In the genomic region with DNA sequence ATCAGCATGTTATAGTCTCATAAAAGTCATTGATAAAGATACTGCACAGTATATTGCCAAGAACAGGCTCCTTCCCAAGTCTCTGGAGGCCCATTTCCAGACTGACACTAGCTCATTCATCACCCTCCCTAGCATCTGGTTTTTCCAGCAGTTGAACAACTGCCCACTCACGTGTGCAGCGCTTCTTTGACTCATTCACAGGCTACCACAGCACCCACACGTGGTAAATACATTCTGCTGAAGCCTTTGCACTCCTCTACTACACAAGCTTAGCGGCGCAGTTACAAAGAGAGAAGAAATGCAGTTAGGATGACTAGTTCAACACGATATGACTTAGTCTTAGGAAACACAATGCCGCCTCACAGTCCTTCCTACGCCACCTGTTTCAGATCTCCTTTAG, we compare ENCODE assay signal across 9 cellular contexts.
DNase-seq lines count a peak whose midpoint lies in the region; ATAC-seq lines count a peak whose summit lies in the region.
"Had no signal": no experiment of that assay in that cellular context is flagged by ENCODE, and none has a peak within 500 bp of the region (broad histone marks: within the 10 kb centered on the region; RNA-seq: fewer than 3 reads in every experiment).

No MANE protein-coding gene starts in this region.

- POLR2A ChIA-PET in activated CD4-positive, alpha-beta T cell treated with anti-CD3 and anti-CD28 coated beads, Interleukin-2, amount 10 ng/mL, durations not matched to agents 7 days and 5 days (lab: Charles Lee) = no interaction called here

- H3K9me3 Mint-ChIP-seq in activated CD4-positive, alpha-beta T cell treated with anti-CD3 and anti-CD28 coated beads, Interleukin-2, amount 10 ng/mL, durations not matched to agents 7 days and 5 days = no peaks in the 10 kb centered on the region
- no peaks in the 10 kb centered on the region for H3K9me3 Mint-ChIP-seq in stimulated activated naive B cell treated with anti-CD40 and anti-IgM and Interleukin-4, amounts not matched to agents 10 μg/mL and 1 μg/mL and 100 μg/mL, for 72 hours

- CTCF ChIA-PET in activated CD4-positive, alpha-beta T cell treated with anti-CD3 and anti-CD28 coated beads, Interleukin-2, amount 10 ng/mL, durations not matched to agents 7 days and 5 days (lab: Charles Lee) = interaction anchor here (0.6 to 1.5 kb wide), 8 partner anchors 8 to 176 kb away, joined by 3 to 5 read pairs (median 3); no protein-coding TSS in a partner anchor

- no peak overlapping the region for H3K4me3 Mint-ChIP-seq in activated CD4-positive, alpha-beta T cell treated with anti-CD3 and anti-CD28 coated beads, Interleukin-2, amount 10 ng/mL, durations not matched to agents 7 days and 5 days
- no peak overlapping the region for H3K4me3 Mint-ChIP-seq in stimulated activated naive B cell treated with anti-CD40 and anti-IgM and Interleukin-4, amounts not matched to agents 10 μg/mL and 1 μg/mL and 100 μg/mL, for 72 hours

- H3K4me1 Mint-ChIP-seq in activated CD4-positive, alpha-beta T cell treated with anti-CD3 and anti-CD28 coated beads, Interleukin-2, amount 10 ng/mL, durations not matched to agents 7 days and 5 days = peaks cover 11% of the 10 kb centered on the region
- peaks cover 8 to 12% of the 10 kb centered on the region in 2 donors for H3K4me1 Mint-ChIP-seq in stimulated activated naive B cell treated with anti-CD40 and anti-IgM and Interleukin-4, amounts not matched to agents 10 μg/mL and 1 μg/mL and 100 μg/mL, for 72 hours

- H3K36me3 Mint-ChIP-seq in activated CD4-positive, alpha-beta T cell treated with anti-CD3 and anti-CD28 coated beads, Interleukin-2, amount 10 ng/mL, durations not matched to agents 7 days and 5 days (ENCODE audit: low read depth) = peaks cover 55% of the 10 kb centered on the region
- H3K36me3 Mint-ChIP-seq in stimulated activated naive B cell treated with anti-CD40 and anti-IgM and Interleukin-4, amounts not matched to agents 10 μg/mL and 1 μg/mL and 100 μg/mL, for 72 hours = peaks cover 19 to 24% of the 10 kb centered on the region in 2 donors

- ATAC-seq in stimulated activated naive B cell treated with anti-CD40 and anti-IgM and Interleukin-4, amounts not matched to agents 10 μg/mL and 1 μg/mL and 100 μg/mL, for 72 hours (replicated peaks) = peak; percentile 53 to 62

- H3K27ac Mint-ChIP-seq in activated CD4-positive, alpha-beta T cell treated with anti-CD3 and anti-CD28 coated beads, Interleukin-2, amount 10 ng/mL, durations not matched to agents 7 days and 5 days = no peak overlapping the region
- no peak overlapping the region for H3K27ac Mint-ChIP-seq in stimulated activated naive B cell treated with anti-CD40 and anti-IgM and Interleukin-4, amounts not matched to agents 10 μg/mL and 1 μg/mL and 100 μg/mL, for 72 hours

- no peaks in the 10 kb centered on the region for H3K27me3 Mint-ChIP-seq in activated CD4-positive, alpha-beta T cell treated with anti-CD3 and anti-CD28 coated beads, Interleukin-2, amount 10 ng/mL, durations not matched to agents 7 days and 5 days
- no peaks in the 10 kb centered on the region for H3K27me3 Mint-ChIP-seq in stimulated activated naive B cell treated with anti-CD40 and anti-IgM and Interleukin-4, amounts not matched to agents 10 μg/mL and 1 μg/mL and 100 μg/mL, for 72 hours

- peak; percentile 26 to 37 for DNase-seq in activated CD4-positive, alpha-beta T cell treated with anti-CD3 and anti-CD28 coated beads for 24 hours (ENCODE audit: low read depth in 2 of 2)
- no peak for DNase-seq in activated CD4-positive, alpha-beta T cell treated with anti-CD3 and anti-CD28 coated beads, Interleukin-2, amount 10 ng/mL, durations not matched to agents 7 days and 5 days
- DNase-seq in activated T-cell treated with anti-CD3 and anti-CD28 coated beads, Interleukin-2, amount 50 U/mL, for 48 hours = peak; percentile 60 to 70
- DNase-seq in inferior parietal cortex (ENCODE audit: extremely low spot score) (peak; percentile 84), COR-L47 (lab: John Stamatoyannopoulos, UW) (no peak), SKM-1 (lab: John Stamatoyannopoulos, UW; ENCODE audit: unreplicated experiment) (no peak), NCI-H1105 (lab: John Stamatoyannopoulos, UW) (no peak)
- no peak for DNase-seq in stimulated activated naive B cell treated with anti-CD40 and anti-IgM and Interleukin-4, amounts not matched to agents 10 μg/mL and 1 μg/mL and 100 μg/mL, for 72 hours
- DNase-seq: activated gamma-delta T cell had no signal

Comparison
In these comparisons a context has a peak if more than half of its experiments do, and no peak if none do; other contexts are left out.
1. DNase-seq: peak in activated CD4-positive, alpha-beta T cell treated with anti-CD3 and anti-CD28 coated beads for 24 hours (2 of 2), activated T-cell treated with anti-CD3 and anti-CD28 coated beads, Interleukin-2, amount 50 U/mL, for 48 hours (2 of 2) and inferior parietal cortex (single experiment); none in activated CD4-positive, alpha-beta T cell treated with anti-CD3 and anti-CD28 coated beads, Interleukin-2, amount 10 ng/mL, durations not matched to agents 7 days and 5 days (single experiment), stimulated activated naive B cell treated with anti-CD40 and anti-IgM and Interleukin-4, amounts not matched to agents 10 μg/mL and 1 μg/mL and 100 μg/mL, for 72 hours (single experiment), COR-L47 (single experiment), SKM-1 (single experiment) and NCI-H1105 (single experiment).